Comparison of ENCODE assay signal across 8 cellular contexts in genomic region chr22:20494978-20495860, GRCh38. TPM values are rescaled to one million over a fixed set of nuclear protein-coding genes. Genes with fewer than 3 reads are reported as not detected.
DNase-seq lines count a peak whose midpoint lies in the region; ATAC-seq, FAIRE-seq and TF ChIP-seq lines count a peak whose summit lies in the region.

A gene with protein sequence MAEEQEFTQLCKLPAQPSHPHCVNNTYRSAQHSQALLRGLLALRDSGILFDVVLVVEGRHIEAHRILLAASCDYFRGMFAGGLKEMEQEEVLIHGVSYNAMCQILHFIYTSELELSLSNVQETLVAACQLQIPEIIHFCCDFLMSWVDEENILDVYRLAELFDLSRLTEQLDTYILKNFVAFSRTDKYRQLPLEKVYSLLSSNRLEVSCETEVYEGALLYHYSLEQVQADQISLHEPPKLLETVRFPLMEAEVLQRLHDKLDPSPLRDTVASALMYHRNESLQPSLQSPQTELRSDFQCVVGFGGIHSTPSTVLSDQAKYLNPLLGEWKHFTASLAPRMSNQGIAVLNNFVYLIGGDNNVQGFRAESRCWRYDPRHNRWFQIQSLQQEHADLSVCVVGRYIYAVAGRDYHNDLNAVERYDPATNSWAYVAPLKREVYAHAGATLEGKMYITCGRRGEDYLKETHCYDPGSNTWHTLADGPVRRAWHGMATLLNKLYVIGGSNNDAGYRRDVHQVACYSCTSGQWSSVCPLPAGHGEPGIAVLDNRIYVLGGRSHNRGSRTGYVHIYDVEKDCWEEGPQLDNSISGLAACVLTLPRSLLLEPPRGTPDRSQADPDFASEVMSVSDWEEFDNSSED (minus strand): TSS chr22:20495795. CDS start chr22:20489211, 6,584 bp downstream.

- no peak for TF ChIP-seq RAD21 in A549 (conservative IDR thresholded peaks at IDR 0.05 in 1 of 2, IDR thresholded peaks at IDR 0.05 in 1 of 2)

- TF ChIP-seq CTCF in A549 (IDR thresholded peaks at IDR 0.05) (no peak), heart right ventricle (IDR thresholded peaks at IDR 0.05) (no peak), parathyroid adenoma (IDR thresholded peaks at IDR 0.05) (no peak)

- H3K27me3 Mint-ChIP-seq in activated naive CD8-positive, alpha-beta T cell treated with anti-CD3 and anti-CD28 coated beads, Interleukin-2, amount 50 U/mL, for 24 hours, result no peaks in the 10 kb centered on the region

- FAIRE-seq in A549 (lab: Jason Lieb, UNC), result no peak
- FAIRE-seq in GM12892 (lab: Jason Lieb, UNC), result no peak

- TF ChIP-seq EP300 in A549 (IDR thresholded peaks at IDR 0.05), result no peak

- DNase-seq in A549 (ENCODE audit: low read depth in 1 of 2, low spot score in 1 of 2) (no peak), GM12892 (ENCODE audit: insufficient read length) (peak; percentile 29), NCI-H2196 (lab: John Stamatoyannopoulos, UW; ENCODE audit: unreplicated experiment) (peak; percentile 44), heart right ventricle (peak; percentile 31 to 42)
- peak; percentile 41 for DNase-seq in activated naive CD8-positive, alpha-beta T cell treated with anti-CD3 and anti-CD28 coated beads, Interleukin-2, amount 50 U/mL, for 24 hours

- H3K4me2 ChIP-seq in A549, result peak within 1 kb of the TSS; percentile 97
- H3K4me2 ChIP-seq in parathyroid adenoma (ENCODE audit: low read length), result peak within 1 kb of the TSS; percentile 94

- H3K9me3 ChIP-seq in A549, result no peaks in the 10 kb centered on the region
- no peaks in the 10 kb centered on the region for H3K9me3 ChIP-seq in heart right ventricle
- H3K9me3 ChIP-seq in parathyroid adenoma (ENCODE audit: control insufficient read depth, low read length), result no peaks in the 10 kb centered on the region

- intact Hi-C loops in heart right ventricle (cut with DNase I), result loop anchor here in 3 of 10 donors (1.0 to 10.0 kb wide), 3 partner anchors 60 to 77 kb away; partner anchors contain the start of gene SCARF2 (in 1 of the 3)

- peak within 1 kb of the TSS; percentile 84 for H3K4me3 ChIP-seq in A549
- H3K4me3 ChIP-seq in heart right ventricle, result peak within 1 kb of the TSS; percentile 61 to 86 (median 78)
- peak within 1 kb of the TSS; percentile 66 for H3K4me3 ChIP-seq in parathyroid adenoma (ENCODE audit: low read depth, low read length)

- H3K27ac ChIP-seq in A549 (peak within 1 kb of the TSS; percentile 96 to 97), heart right ventricle (peak within 1 kb of the TSS; percentile 68 to 97 (median 94)), parathyroid adenoma (peak within 1 kb of the TSS; percentile 68)

- peak within 1 kb of the TSS; percentile 70 for H3K27ac Mint-ChIP-seq in activated naive CD8-positive, alpha-beta T cell treated with anti-CD3 and anti-CD28 coated beads, Interleukin-2, amount 50 U/mL, for 24 hours

- H3K36me3 ChIP-seq in heart right ventricle (peaks cover 0 to 17% (median 3%) of the 10 kb centered on the region in 9 donors), parathyroid adenoma (ENCODE audit: control insufficient read depth, insufficient read depth, low read length) (no peaks in the 10 kb centered on the region)

- peaks cover 3% of the 10 kb centered on the region for H3K36me3 Mint-ChIP-seq in activated naive CD8-positive, alpha-beta T cell treated with anti-CD3 and anti-CD28 coated beads, Interleukin-2, amount 50 U/mL, for 24 hours (ENCODE audit: low read depth)

- POLR2A ChIA-PET in A549 (lab: Yijun Ruan, JAX), result interaction anchor here (0.6 to 1.1 kb wide), 8 partner anchors 9 to 455 kb away, joined by 3 to 5 read pairs (median 3); no protein-coding TSS in a partner anchor

- peak within 1 kb of the TSS; percentile 85 for H3K4me3 Mint-ChIP-seq in activated naive CD8-positive, alpha-beta T cell treated with anti-CD3 and anti-CD28 coated beads, Interleukin-2, amount 50 U/mL, for 24 hours

- H3K9ac ChIP-seq in parathyroid adenoma, result peak within 1 kb of the TSS; percentile 37

- CTCF ChIA-PET in A549 (lab: Yijun Ruan, JAX), result interaction anchor here (0.7 to 1.4 kb wide), 3 partner anchors 31 to 107 kb away, joined by 3 to 4 read pairs (median 3); no protein-coding TSS in a partner anchor

- H3K27me3 ChIP-seq in heart right ventricle (no peaks in the 10 kb centered on the region), parathyroid adenoma (ENCODE audit: control insufficient read depth, insufficient read depth, low read length) (no peaks in the 10 kb centered on the region)

- H2AFZ ChIP-seq in parathyroid adenoma, result peak within 1 kb of the TSS; percentile 86

- 5% methylated on average over 6 of the region's 108 CpGs for WGBS in A549 (ENCODE audit: missing lambda C conversion rate)
- WGBS in heart right ventricle, 2 donors, result 1% methylated on average over 81 to 108 of the region's 108 CpGs

- peaks cover 43% of the 10 kb centered on the region for H3K4me1 Mint-ChIP-seq in activated naive CD8-positive, alpha-beta T cell treated with anti-CD3 and anti-CD28 coated beads, Interleukin-2, amount 50 U/mL, for 24 hours

- H3K4me1 ChIP-seq in A549 (peaks cover 12% of the 10 kb centered on the region; the same call in 2 of the 3 replicates), heart right ventricle (peaks cover 2 to 28% (median 22%) of the 10 kb centered on the region in 9 donors), parathyroid adenoma (no peaks in the 10 kb centered on the region)

- peak; percentile 13 to 60; a peak in 5 of 6 replicates for ATAC-seq in A549
- ATAC-seq in HG02798 (IDR thresholded peaks at IDR 0.05; ENCODE audit: poor library complexity, unreplicated experiment), result peak; percentile 57
- ATAC-seq in activated naive CD8-positive, alpha-beta T cell treated with anti-CD3 and anti-CD28 coated beads, Interleukin-2, amount 50 U/mL, for 24 hours, result peak; percentile 10
- peak in 7 of 8 donors; percentile 0 to 47 (median 24) for ATAC-seq in heart right ventricle
- ATAC-seq in GM21515 (IDR thresholded peaks at IDR 0.05; ENCODE audit: unreplicated experiment), result no peak

- no peaks in the 10 kb centered on the region for H3K9me3 Mint-ChIP-seq in activated naive CD8-positive, alpha-beta T cell treated with anti-CD3 and anti-CD28 coated beads, Interleukin-2, amount 50 U/mL, for 24 hours

- no peaks in the 10 kb centered on the region for H3K79me2 ChIP-seq in parathyroid adenoma

- TF ChIP-seq POLR2A in A549 (IDR thresholded peaks at IDR 0.05; ENCODE audit: low read length) (no peak), GM12892 (IDR thresholded peaks at IDR 0.05; ENCODE audit: low read depth, low read length) (peak; percentile 43; the same call in 1 of the 2 replicates)

TF ChIP-seq in A549, 52 proteins besides CTCF, POLR2A, EP300 and RAD21 (continues in another document):
- TF ChIP-seq SMC3 (IDR thresholded peaks at IDR 0.05) (no peak), BHLHE40 (IDR thresholded peaks at IDR 0.05; ENCODE audit: low read depth, low read length) (no peak), ZNF302 (CRISPR knock-in tag; IDR thresholded peaks at IDR 0.05) (no peak), FOSL2 (IDR thresholded peaks at IDR 0.05) (no peak), FOSL2 (CRISPR knock-in tag; IDR thresholded peaks at IDR 0.05) (no peak), HES2 (IDR thresholded peaks at IDR 0.05) (no peak), HOXB5 (CRISPR knock-in tag; IDR thresholded peaks at IDR 0.05) (no peak), PHF8 (IDR thresholded peaks at IDR 0.05; ENCODE audit: borderline replicate concordance, low read depth) (no peak), ZSCAN20 (CRISPR knock-in tag; IDR thresholded peaks at IDR 0.05) (no peak), FOXS1 (CRISPR knock-in tag; IDR thresholded peaks at IDR 0.05) (no peak), TP53 (CRISPR knock-in tag; IDR thresholded peaks at IDR 0.05) (no peak), ESRRA (IDR thresholded peaks at IDR 0.05; ENCODE audit: borderline replicate concordance, low read length) (no peak), PBX3 (IDR thresholded peaks at IDR 0.05) (no peak; the same call in 1 of the 2 replicates), KDM5A (IDR thresholded peaks at IDR 0.05) (no peak), CHD2 (IDR thresholded peaks at IDR 0.05; ENCODE audit: low read length, partially characterized antibody) (no peak), CHD4 (IDR thresholded peaks at IDR 0.05; ENCODE audit: borderline replicate concordance) (no peak)
- TF ChIP-seq, protein P1, sequence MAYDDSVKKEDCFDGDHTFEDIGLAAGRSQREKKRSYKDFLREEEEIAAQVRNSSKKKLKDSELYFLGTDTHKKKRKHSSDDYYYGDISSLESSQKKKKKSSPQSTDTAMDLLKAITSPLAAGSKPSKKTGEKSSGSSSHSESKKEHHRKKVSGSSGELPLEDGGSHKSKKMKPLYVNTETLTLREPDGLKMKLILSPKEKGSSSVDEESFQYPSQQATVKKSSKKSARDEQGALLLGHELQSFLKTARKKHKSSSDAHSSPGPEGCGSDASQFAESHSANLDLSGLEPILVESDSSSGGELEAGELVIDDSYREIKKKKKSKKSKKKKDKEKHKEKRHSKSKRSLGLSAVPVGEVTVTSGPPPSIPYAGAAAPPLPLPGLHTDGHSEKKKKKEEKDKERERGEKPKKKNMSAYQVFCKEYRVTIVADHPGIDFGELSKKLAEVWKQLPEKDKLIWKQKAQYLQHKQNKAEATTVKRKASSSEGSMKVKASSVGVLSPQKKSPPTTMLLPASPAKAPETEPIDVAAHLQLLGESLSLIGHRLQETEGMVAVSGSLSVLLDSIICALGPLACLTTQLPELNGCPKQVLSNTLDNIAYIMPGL (CRISPR knock-in tag; IDR thresholded peaks at IDR 0.05; ENCODE audit: borderline replicate concordance), result no peak

RNA-seq across cellular contexts. Expression of the gene that starts here (rescaled TPM):
- polyA plus RNA-seq in A549 (2011; rRNA removed), result 11.7 and 13.9 TPM in 2 replicates
- 11.7 and 16.0 TPM in 2 replicates for polyA plus RNA-seq in A549 (2012; cell fraction: cytosol; rRNA removed)
- 30.3 and 36.6 TPM in 2 replicates for polyA plus RNA-seq in A549 (2012; cell fraction: nucleus; rRNA removed)
- polyA plus RNA-seq in A549 (2017; fragmentation: RNase III; extraction: RNeasy Plus Mini Kit Qiagen cat#74134 plus additional on column Dnase treatment), result 10.5 to 12.1 TPM (median 11.7 TPM) in 3 replicates
- polyA minus RNA-seq in A549 (2011; rRNA and poly(A)+ RNA removed), result 18.8 and 20.2 TPM in 2 replicates
- 17.4 TPM for polyA plus RNA-seq in GM12892 (2012; ENCODE audit: missing spikeins)
- total RNA-seq in heart right ventricle, result 10 to 100 TPM; 14.1 to 29.3 (median 18.5) TPM
- polyA plus RNA-seq in heart right ventricle, result 10 to 100 TPM; 11.3 to 15.4 TPM

Comparison
In these comparisons a context has a peak if more than half of its experiments do, and no peak if none do; other contexts are left out.
1. DNase-seq: peak in GM12892 (single experiment), NCI-H2196 (single experiment), activated naive CD8-positive, alpha-beta T cell treated with anti-CD3 and anti-CD28 coated beads, Interleukin-2, amount 50 U/mL, for 24 hours (single experiment) and heart right ventricle (2 of 2); none in A549 (0 of 2).
2. Peak in every context shown above with its lines, with median percentiles within 50 percentile points of each other: H3K27ac ChIP-seq and H3K4me3 ChIP-seq.